Comparison of ENCODE assay signal across 10 cellular contexts in genomic region chr17:14310101-14310500, GRCh38. TPM values are rescaled to one million over a fixed set of nuclear protein-coding genes. Genes with fewer than 3 reads are reported as not detected.
DNase-seq lines count a peak whose midpoint lies in the region; ATAC-seq and TF ChIP-seq lines count a peak whose summit lies in the region.
"Had no signal": no experiment of that assay in that cellular context is flagged by ENCODE, and none has a peak within 500 bp of the region (broad histone marks: within the 10 kb centered on the region; RNA-seq: fewer than 3 reads in every experiment).

No MANE protein-coding gene starts in this region.

- peaks cover 58% of the 10 kb centered on the region for H3K4me1 ChIP-seq in CD4-positive, CD25-positive, alpha-beta regulatory T cell (ENCODE audit: control insufficient read depth, insufficient read depth, low read length, poor library complexity, severe bottlenecking)
- peaks cover 19 to 25% (median 20%) of the 10 kb centered on the region in 4 donors for H3K4me1 ChIP-seq in esophagus muscularis mucosa

- peak overlapping the region; percentile 33 to 52 (median 45) for H3K27ac Mint-ChIP-seq in CD4-positive, CD25-positive, alpha-beta regulatory T cell
- H3K27ac Mint-ChIP-seq in T-helper 17 cell (peak overlapping the region; percentile 82), nephron progenitor cell (no peak overlapping the region)

- no peaks in the 10 kb centered on the region for H3K9me3 ChIP-seq in CD4-positive, CD25-positive, alpha-beta regulatory T cell (ENCODE audit: control insufficient read depth in 2 of 2, low read length in 2 of 2)
- H3K9me3 ChIP-seq in T-helper 17 cell (ENCODE audit: control insufficient read depth, low read length, poor library complexity, severe bottlenecking): no peaks in the 10 kb centered on the region
- no peaks in the 10 kb centered on the region for H3K9me3 ChIP-seq in esophagus muscularis mucosa

- DNase-seq in CD4-positive, CD25-positive, alpha-beta regulatory T cell: no peak
- DNase-seq in T-helper 17 cell (no peak), esophagus muscularis mucosa (ENCODE audit: extremely low spot score) (no peak), nephron progenitor cell (no peak), SW 1271 (lab: John Stamatoyannopoulos, UW) (no peak)
- DNase-seq: NCI-H1417 treated with DMSO at 0.1 percent for 48 hours had no signal

- intact Hi-C loops in esophagus muscularis mucosa (cut with DNase I): no loop called here

- H3K4me3 Mint-ChIP-seq in CD4-positive, CD25-positive, alpha-beta regulatory T cell: peak overlapping the region; percentile 71 to 98 (median 89)
- peak overlapping the region; percentile 86 for H3K4me3 Mint-ChIP-seq in T-helper 17 cell
- peak overlapping the region; percentile 87 for H3K4me3 Mint-ChIP-seq in nephron progenitor cell

- H3K27me3 Mint-ChIP-seq in CD4-positive, CD25-positive, alpha-beta regulatory T cell: peaks cover under 1% of the 10 kb centered on the region
- H3K27me3 Mint-ChIP-seq in T-helper 17 cell (no peaks in the 10 kb centered on the region), nephron progenitor cell (ENCODE audit: low read depth, poor library complexity) (peaks cover 12% of the 10 kb centered on the region)

- 55% methylated on average over 13 of the region's 13 CpGs for WGBS in esophagus muscularis mucosa

- no peak for ATAC-seq in CD4-positive, CD25-positive, alpha-beta regulatory T cell (ENCODE audit: low read depth in 2 of 2)
- ATAC-seq in T-helper 17 cell: no peak
- no peak for ATAC-seq in HG03520 (IDR thresholded peaks at IDR 0.05; ENCODE audit: unreplicated experiment)
- no peak for ATAC-seq in GM18505 (IDR thresholded peaks at IDR 0.05; ENCODE audit: unreplicated experiment)
- no peak for ATAC-seq in GM21529 (IDR thresholded peaks at IDR 0.05; ENCODE audit: unreplicated experiment)

- peaks cover 0 to 1% (median 0%) of the 10 kb centered on the region in 7 donors for H3K9me3 Mint-ChIP-seq in CD4-positive, CD25-positive, alpha-beta regulatory T cell
- H3K9me3 Mint-ChIP-seq in nephron progenitor cell: peaks cover 11% of the 10 kb centered on the region

- peaks cover 44% of the 10 kb centered on the region for H3K36me3 ChIP-seq in CD4-positive, CD25-positive, alpha-beta regulatory T cell (ENCODE audit: control insufficient read depth, insufficient read depth, low read length)
- H3K36me3 ChIP-seq in esophagus muscularis mucosa: no peaks in the 10 kb centered on the region

- peaks cover 39% of the 10 kb centered on the region for H3K36me3 Mint-ChIP-seq in CD4-positive, CD25-positive, alpha-beta regulatory T cell
- H3K36me3 Mint-ChIP-seq in T-helper 17 cell (ENCODE audit: low read depth) (peaks cover 8% of the 10 kb centered on the region), nephron progenitor cell (ENCODE audit: low read depth) (peaks cover 43% of the 10 kb centered on the region)

- peak overlapping the region; percentile 70 for H3K4me3 ChIP-seq in CD4-positive, CD25-positive, alpha-beta regulatory T cell (ENCODE audit: low read depth, low read length)
- H3K4me3 ChIP-seq in esophagus muscularis mucosa: peak overlapping the region; percentile 50 to 62 (median 54)
- H3K4me3 ChIP-seq: SK-N-MC had no signal

- no peak for TF ChIP-seq CTCF in esophagus muscularis mucosa (IDR thresholded peaks at IDR 0.05)
- TF ChIP-seq CTCF in nephron progenitor cell (IDR thresholded peaks at IDR 0.05): no peak

- TF ChIP-seq POLR2A in esophagus muscularis mucosa (IDR thresholded peaks at IDR 0.05; ENCODE audit: low read depth): no peak
- TF ChIP-seq POLR2A in GM18505 (IDR thresholded peaks at IDR 0.05; ENCODE audit: borderline replicate concordance, extremely low read depth, insufficient read depth, insufficient read length): no peak

- peak overlapping the region; percentile 77 for H3K27ac ChIP-seq in CD4-positive, CD25-positive, alpha-beta regulatory T cell (ENCODE audit: insufficient read depth, low read length, poor library complexity, severe bottlenecking)
- peak overlapping the region in 1 of 4 donors; percentile 59 for H3K27ac ChIP-seq in esophagus muscularis mucosa (replicated peaks in 1 of 4)
- H3K27ac ChIP-seq: SK-N-MC had no signal

- peaks cover 36 to 86% (median 70%) of the 10 kb centered on the region in 4 donors for H3K4me1 Mint-ChIP-seq in CD4-positive, CD25-positive, alpha-beta regulatory T cell
- H3K4me1 Mint-ChIP-seq in T-helper 17 cell (peaks cover 32% of the 10 kb centered on the region), nephron progenitor cell (peaks cover 73% of the 10 kb centered on the region)

- TF ChIP-seq EP300 in esophagus muscularis mucosa (IDR thresholded peaks at IDR 0.05): no peak

- no peaks in the 10 kb centered on the region for H3K27me3 ChIP-seq in CD4-positive, CD25-positive, alpha-beta regulatory T cell (ENCODE audit: control insufficient read depth, insufficient read depth, low read length)
- peaks cover 0 to 67% (median 18%) of the 10 kb centered on the region in 4 donors for H3K27me3 ChIP-seq in esophagus muscularis mucosa

RNA-seq across cellular contexts. Expression of gene HS3ST3B1, which starts 9.2 kb away (rescaled TPM):
- 47.8 TPM for total RNA-seq in CD4-positive, CD25-positive, alpha-beta regulatory T cell
- 10 to 100 TPM; 22.7 to 36.9 (median 25.0) TPM for polyA plus RNA-seq in CD4-positive, CD25-positive, alpha-beta regulatory T cell
- total RNA-seq in T-helper 17 cell (10 to 100 TPM; 13.5 to 15.4 TPM), esophagus muscularis mucosa (1 to 10 TPM; 2.5 to 5.5 (median 3.3) TPM)
